Comparison of ENCODE assay signal across 8 cellular contexts in genomic region chr6:26328265-26328844, GRCh38. TPM values are rescaled to one million over a fixed set of nuclear protein-coding genes. Genes with fewer than 3 reads are reported as not detected.
DNase-seq lines count a peak whose midpoint lies in the region; ATAC-seq, FAIRE-seq and TF ChIP-seq lines count a peak whose summit lies in the region.

No MANE protein-coding gene starts in this region.

- dilution Hi-C loops in endothelial cell of umbilical vein (cut with MboI; ENCODE audit: extremely low pct_ligation_motif_present, low sequenced_read_pairs) = loop anchor here (25.0 kb wide), 1 partner anchor 209 kb away; the partner anchor contains the start of gene HMGN4

- in situ Hi-C loops in G401 (cut with HindIII; ENCODE audit: low sequenced_read_pairs) = no loop called here

- CTCF ChIA-PET in RWPE1 (lab: Yijun Ruan, JAX) (interaction anchor here (0.6 to 1.8 kb wide), 6 partner anchors 13 to 267 kb away, joined by 3 to 9 read pairs (median 4); no protein-coding TSS in a partner anchor), endothelial cell of umbilical vein (lab: Charles Lee) (interaction anchor here (1.1 to 3.2 kb wide), 5 partner anchors 13 to 267 kb away, joined by 5 to 22 read pairs (median 6); no protein-coding TSS in a partner anchor)

- H3K9me1 ChIP-seq in endothelial cell of umbilical vein (replicated peaks; ENCODE audit: control insufficient read depth, extremely low read depth, insufficient read depth, low read length) = no peaks in the 10 kb centered on the region

- peak overlapping the region; percentile 54 for H3K27ac ChIP-seq in RWPE1
- no peak overlapping the region for H3K27ac ChIP-seq in endothelial cell of umbilical vein (ENCODE audit: insufficient read depth, low read depth, low read length)
- H3K27ac ChIP-seq in adrenal gland = no peak overlapping the region
- no peak overlapping the region for H3K27ac ChIP-seq in colonic mucosa

- no peak for ATAC-seq in GM18867 (IDR thresholded peaks at IDR 0.05; ENCODE audit: unreplicated experiment)
- ATAC-seq in GM19455 (IDR thresholded peaks at IDR 0.05; ENCODE audit: unreplicated experiment) = no peak

- no peak overlapping the region for H3K9ac ChIP-seq in endothelial cell of umbilical vein (replicated peaks; ENCODE audit: extremely low read depth, insufficient read depth, low read length)
- no peak overlapping the region for H3K9ac ChIP-seq in colonic mucosa (ENCODE audit: low read depth in 2 of 2, low read length in 2 of 2)

- peak overlapping the region; percentile 99 for H3K4me2 ChIP-seq in endothelial cell of umbilical vein (ENCODE audit: insufficient read depth, low read length)

- peak overlapping the region in 2 of 3 experiments; percentile 33 to 92 for H3K4me3 ChIP-seq in endothelial cell of umbilical vein (replicated peaks in 1 of 3; ENCODE audit: insufficient read depth in 1 of 3, low read depth in 1 of 3, low read length in 3 of 3)
- H3K4me3 ChIP-seq in adrenal gland = no peak overlapping the region
- no peak overlapping the region for H3K4me3 ChIP-seq in colonic mucosa

- H2AFZ ChIP-seq in endothelial cell of umbilical vein (ENCODE audit: low read depth, low read length) = peak overlapping the region; percentile 67

- BruUV-seq in endothelial cell of umbilical vein (replicated peaks; lab: Mats Ljungman, UMichigan) = no TSS peak

- TF ChIP-seq POLR2A in endothelial cell of umbilical vein (IDR thresholded peaks at IDR 0.05; ENCODE audit: low read depth, low read length) (no peak), adrenal gland (IDR thresholded peaks at IDR 0.05) (no peak)

- TF ChIP-seq CTCF in RWPE1 (conservative IDR thresholded peaks at IDR 0.05; ENCODE audit: low read depth) = no peak
- no peak for TF ChIP-seq CTCF in endothelial cell of umbilical vein (IDR thresholded peaks at IDR 0.05; ENCODE audit: extremely low read depth in 1 of 2, insufficient read depth in 1 of 2, low read depth in 1 of 2, low read length in 2 of 2)
- TF ChIP-seq CTCF in adrenal gland (IDR thresholded peaks at IDR 0.05) = no peak
- no peak for TF ChIP-seq CTCF in colonic mucosa (IDR thresholded peaks at IDR 0.05)

- no peak for FAIRE-seq in endothelial cell of umbilical vein (lab: Jason Lieb, UNC)

- H4K20me1 ChIP-seq in endothelial cell of umbilical vein (replicated peaks; ENCODE audit: control insufficient read depth, extremely low read depth, insufficient read depth, low read length) = no peaks in the 10 kb centered on the region

- no peaks in the 10 kb centered on the region for H3K79me2 ChIP-seq in endothelial cell of umbilical vein (ENCODE audit: control insufficient read depth, insufficient read depth, low read length)

- intact Hi-C loops in endothelial cell of umbilical vein (cut with micrococcal nuclease) = loop anchor here (1.0 to 10.0 kb wide), 4 partner anchors 15 to 1146 kb away; partner anchors contain the start of genes ABT1 and ZNF184
- intact Hi-C loops in adrenal gland (cut with DNase I) = no loop called here
- intact Hi-C loops in colonic mucosa (cut with DNase I) = no loop called here

- H3K9me3 ChIP-seq in endothelial cell of umbilical vein (replicated peaks; ENCODE audit: control insufficient read depth, insufficient read depth, low read length) (no peaks in the 10 kb centered on the region), adrenal gland (replicated peaks in 1 of 3) (no peaks in the 10 kb centered on the region), colonic mucosa (no peaks in the 10 kb centered on the region)

- H3K4me1 ChIP-seq in endothelial cell of umbilical vein (ENCODE audit: control insufficient read depth, extremely low read depth, insufficient read depth, low read length) (peaks cover 23% of the 10 kb centered on the region), adrenal gland (replicated peaks in 1 of 2) (no peaks in the 10 kb centered on the region), colonic mucosa (peaks cover 11% of the 10 kb centered on the region)

- H3K27me3 ChIP-seq in endothelial cell of umbilical vein (ENCODE audit: control insufficient read depth in 2 of 2, insufficient read depth in 2 of 2, low read length in 2 of 2) = peaks cover 0 to 7% of the 10 kb centered on the region in 2 experiments
- peaks cover 56% of the 10 kb centered on the region for H3K27me3 ChIP-seq in adrenal gland
- peaks cover 35% of the 10 kb centered on the region for H3K27me3 ChIP-seq in colonic mucosa

- no peaks in the 10 kb centered on the region for H3K36me3 ChIP-seq in endothelial cell of umbilical vein (ENCODE audit: control insufficient read depth in 2 of 2, extremely low read depth in 1 of 2, insufficient read depth in 2 of 2, low read length in 2 of 2)
- no peaks in the 10 kb centered on the region for H3K36me3 ChIP-seq in adrenal gland (replicated peaks in 1 of 2)
- H3K36me3 ChIP-seq in colonic mucosa = no peaks in the 10 kb centered on the region

- POLR2A ChIA-PET in RWPE1 (lab: Yijun Ruan, JAX; ENCODE audit: low non-redundant PET) (interaction anchor here (0.6 kb wide), 1 partner anchor 33 kb away, joined by 9 read pairs; no protein-coding TSS in a partner anchor), endothelial cell of umbilical vein (lab: Charles Lee) (interaction anchor here (0.7 kb wide), 1 partner anchor 1424 kb away, joined by 3 read pairs; no protein-coding TSS in a partner anchor)

- 27 to 36% (median 33%) methylated on average over 13 of the region's 13 CpGs for WGBS in adrenal gland, 4 donors

- DNase-seq in A172 (ENCODE audit: low spot score) (peak; percentile 21), G401 (ENCODE audit: low spot score) (peak; percentile 19), RWPE1 (ENCODE audit: low spot score) (no peak), endothelial cell of umbilical vein (ENCODE audit: low read depth, low spot score) (no peak), adrenal gland (no peak), colonic mucosa (no peak)

TF ChIP-seq in endothelial cell of umbilical vein, 7 proteins besides CTCF, POLR2A, EP300 and RAD21:
- TF ChIP-seq MAX (IDR thresholded peaks at IDR 0.05; ENCODE audit: insufficient read depth, insufficient read length) = no peak
- no peak for TF ChIP-seq FOS (IDR thresholded peaks at IDR 0.05; ENCODE audit: borderline replicate concordance, insufficient read depth, low read length)
- TF ChIP-seq EZH2 (IDR thresholded peaks at IDR 0.05; ENCODE audit: borderline replicate concordance, low read depth, low read length, severe bottlenecking) = no peak
- TF ChIP-seq JUN (IDR thresholded peaks at IDR 0.05; ENCODE audit: borderline replicate concordance, insufficient read depth, insufficient read length, low read depth) = no peak
- TF ChIP-seq GATA2 (IDR thresholded peaks at IDR 0.05; ENCODE audit: insufficient read depth, insufficient read length, low read depth, low read length) = no peak
- TF ChIP-seq MYC (IDR thresholded peaks at IDR 0.05; ENCODE audit: low read depth, low read length) = no peak
- TF ChIP-seq POLR2AphosphoS5 (IDR thresholded peaks at IDR 0.05; ENCODE audit: insufficient read depth, low read depth, low read length) = no peak

RNA-seq across cellular contexts. Expression of gene BTN3A2, which starts 36.6 kb away (rescaled TPM):
- 9.9 and 13.3 TPM in 2 replicates for total RNA-seq in A172 (2014; rRNA removed; shearing (Covaris generic))
- 1.2 and 3.0 TPM in 2 replicates for total RNA-seq in G401 (2014; rRNA removed; shearing (Covaris generic))
- 14.2 and 17.9 TPM in 2 replicates for total RNA-seq in endothelial cell of umbilical vein
- polyA plus RNA-seq in endothelial cell of umbilical vein = 6.4 and 8.6 TPM in 2 replicates
- 12.7 and 12.9 TPM in 2 replicates for polyA plus RNA-seq in endothelial cell of umbilical vein (2011; cell fraction: cytosol; rRNA removed)
- polyA plus RNA-seq in endothelial cell of umbilical vein (2011; cell fraction: nucleus; rRNA removed) = 16.0 and 20.4 TPM in 2 replicates
- 10.0 and 11.5 TPM in 2 replicates for polyA plus RNA-seq in endothelial cell of umbilical vein (2012)
- polyA minus RNA-seq in endothelial cell of umbilical vein = 18.8 and 27.3 TPM in 2 replicates
- polyA minus RNA-seq in endothelial cell of umbilical vein (2011; cell fraction: cytosol; rRNA and poly(A)+ RNA removed) = 8.3 TPM
- 7.5 and 10.5 TPM in 2 replicates for polyA minus RNA-seq in endothelial cell of umbilical vein (2011; cell fraction: nucleus; rRNA and poly(A)+ RNA removed)
- total RNA-seq in adrenal gland = 10 to 100 TPM; 31.4 to 95.3 (median 54.1) TPM
- polyA plus RNA-seq in adrenal gland = 10 to 100 TPM; 30.4 to 33.7 (median 31.4) TPM
- total RNA-seq in colonic mucosa = 10 to 100 TPM; 41.7 to 53.3 TPM

RNA-seq across cellular contexts. Expression of gene BTN2A2, which starts 54.6 kb away (rescaled TPM):
- total RNA-seq in A172 (2014; rRNA removed; shearing (Covaris generic)) = 12.0 and 13.0 TPM in 2 replicates
- 8.2 and 11.3 TPM in 2 replicates for total RNA-seq in G401 (2014; rRNA removed; shearing (Covaris generic))
- total RNA-seq in endothelial cell of umbilical vein = 13.2 and 18.4 TPM in 2 replicates
- 13.4 and 15.3 TPM in 2 replicates for polyA plus RNA-seq in endothelial cell of umbilical vein
- 12.6 and 12.7 TPM in 2 replicates for polyA plus RNA-seq in endothelial cell of umbilical vein (2011; cell fraction: cytosol; rRNA removed)
- 44.7 and 51.3 TPM in 2 replicates for polyA plus RNA-seq in endothelial cell of umbilical vein (2011; cell fraction: nucleus; rRNA removed)
- 13.8 TPM in 2 replicates for polyA plus RNA-seq in endothelial cell of umbilical vein (2012)
- 37.5 and 40.9 TPM in 2 replicates for polyA minus RNA-seq in endothelial cell of umbilical vein
- polyA minus RNA-seq in endothelial cell of umbilical vein (2011; cell fraction: cytosol; rRNA and poly(A)+ RNA removed) = not detected
- 32.4 and 37.7 TPM in 2 replicates for polyA minus RNA-seq in endothelial cell of umbilical vein (2011; cell fraction: nucleus; rRNA and poly(A)+ RNA removed)
- 10 to 100 TPM; 12.8 to 29.8 (median 20.2) TPM for total RNA-seq in adrenal gland
- 10 to 100 TPM in 2 of 3 donors, 1 to 10 TPM in 1; 9.6 to 24.5 (median 11.1) TPM for polyA plus RNA-seq in adrenal gland
- 1 to 10 TPM; 4.1 to 8.7 TPM for total RNA-seq in colonic mucosa

Comparison
In these comparisons a context has a peak if more than half of its experiments do, and no peak if none do; other contexts are left out.
1. DNase-seq: peak in A172 (single experiment) and G401 (single experiment); none in RWPE1 (single experiment), endothelial cell of umbilical vein (single experiment), adrenal gland (0 of 7) and colonic mucosa (single experiment).
2. H3K4me3 ChIP-seq: peak in endothelial cell of umbilical vein (2 of 3); none in adrenal gland (0 of 4) and colonic mucosa (single experiment).